In genomic region chr7:1531263-1531978, GRCh38 we compare ENCODE assay signal across 1 cellular context.
TF ChIP-seq lines count a peak whose summit lies in the region.

No MANE protein-coding gene starts in this region.

TF ChIP-seq in GM12878, 131 proteins besides CTCF, POLR2A, EP300 and RAD21:
- TF ChIP-seq MYC (IDR thresholded peaks at IDR 0.05; ENCODE audit: insufficient read depth, insufficient read length, insufficient replicate concordance, low read length, severe bottlenecking) (peak; percentile 58), KAT2A (conservative IDR thresholded peaks at IDR 0.05; ENCODE audit: control insufficient read depth, low read depth, low read length) (no peak), IKZF1 (conservative IDR thresholded peaks at IDR 0.05) (peak; percentile 20; the same call in 1 of the 2 replicates), BHLHE40 (IDR thresholded peaks at IDR 0.05; ENCODE audit: borderline replicate concordance in 1 of 2, low read depth in 2 of 2, low read length in 1 of 2) (peak in 1 of 2 experiments; percentile 88; a peak in 3 of 4 replicates), NBN (IDR thresholded peaks at IDR 0.05) (0 out of 2 replicates have a peak, but pooled peaks have one; percentile 32), RCOR1 (conservative IDR thresholded peaks at IDR 0.05; ENCODE audit: low read depth, low read length) (no peak), CREB1 (IDR thresholded peaks at IDR 0.05; ENCODE audit: low read depth) (no peak), CHD1 (IDR thresholded peaks at IDR 0.05; ENCODE audit: low read depth, low read length) (no peak), IRF5 (IDR thresholded peaks at IDR 0.05; ENCODE audit: borderline replicate concordance) (no peak), HDAC6 (IDR thresholded peaks at IDR 0.05; ENCODE audit: unreplicated experiment) (no peak), NKRF (conservative IDR thresholded peaks at IDR 0.05) (peak; percentile 36; the same call in 1 of the 2 replicates), TCF7 (IDR thresholded peaks at IDR 0.05; ENCODE audit: borderline replicate concordance) (no peak), ATF7 (IDR thresholded peaks at IDR 0.05; ENCODE audit: low read depth) (no peak), CUX1 (IDR thresholded peaks at IDR 0.05; ENCODE audit: insufficient replicate concordance, low read depth, low read length) (no peak), GATAD2B (conservative IDR thresholded peaks at IDR 0.05; ENCODE audit: low read depth) (peak; percentile 83; the same call in 1 of the 2 replicates), MLLT1 (IDR thresholded peaks at IDR 0.05) (no peak), RUNX3 (IDR thresholded peaks at IDR 0.05; ENCODE audit: low read length) (no peak), CREM (IDR thresholded peaks at IDR 0.05; ENCODE audit: low read depth) (no peak), STAT1 (conservative IDR thresholded peaks at IDR 0.05) (no peak), TAF1 (IDR thresholded peaks at IDR 0.05; ENCODE audit: borderline replicate concordance, low read depth, low read length) (no peak), CHD2 (IDR thresholded peaks at IDR 0.05; ENCODE audit: borderline replicate concordance, low read depth, low read length) (no peak), MAX (IDR thresholded peaks at IDR 0.05; ENCODE audit: low read depth, low read length) (no peak), RBBP5 (conservative IDR thresholded peaks at IDR 0.05) (no peak), IKZF2 (IDR thresholded peaks at IDR 0.05) (no peak), ELK1 (IDR thresholded peaks at IDR 0.05; ENCODE audit: low read depth, low read length) (no peak), BACH1 (IDR thresholded peaks at IDR 0.05; ENCODE audit: borderline replicate concordance) (peak; percentile 95), DPF2 (IDR thresholded peaks at IDR 0.05) (peak; percentile 42; the same call in 1 of the 2 replicates), NR2F1 (conservative IDR thresholded peaks at IDR 0.05) (peak; percentile 52; the same call in 1 of the 2 replicates), POLR2AphosphoS5 (IDR thresholded peaks at IDR 0.05; ENCODE audit: low read length) (no peak), PKNOX1 (IDR thresholded peaks at IDR 0.05) (peak; percentile 48; the same call in 1 of the 2 replicates), EGR1 (IDR thresholded peaks at IDR 0.05; ENCODE audit: borderline replicate concordance in 1 of 2, low read depth in 2 of 2, low read length in 2 of 2) (no peak), PAX5 (IDR thresholded peaks at IDR 0.05; ENCODE audit: borderline replicate concordance, low read depth, low read length) (no peak)
